18 cellular contexts compared by ENCODE assay signal in the genomic region with DNA sequence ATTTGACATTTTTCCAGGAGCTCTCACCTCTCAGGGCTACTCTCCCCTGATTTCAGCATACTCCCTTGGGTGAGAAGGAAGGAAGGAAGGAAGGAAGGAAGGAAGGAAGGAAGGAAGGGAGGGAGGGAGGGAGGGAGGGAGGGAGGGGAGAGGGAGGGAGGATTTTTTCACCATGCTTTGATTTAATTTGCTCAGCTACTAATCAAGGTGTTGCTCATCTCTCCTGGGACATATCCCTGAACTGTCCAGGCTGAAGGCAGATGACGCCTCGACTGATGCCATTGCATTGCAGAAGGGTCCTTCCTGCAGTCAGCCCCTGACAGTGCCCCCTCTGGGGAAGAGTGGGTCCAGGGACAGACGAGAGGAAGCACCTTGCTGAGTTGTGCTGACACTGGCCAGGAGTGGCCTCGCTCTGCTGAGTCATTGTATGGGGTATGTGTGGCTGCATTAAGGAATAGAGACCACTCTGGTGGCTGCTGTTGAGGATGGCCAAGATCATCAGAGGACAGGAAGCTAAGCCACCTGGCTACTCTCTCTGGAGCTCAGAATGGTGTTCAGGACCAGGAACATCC. TPM values are rescaled to one million over a fixed set of nuclear protein-coding genes. Genes with fewer than 3 reads are reported as not detected.
"Had no signal": no experiment of that assay in that cellular context is flagged by ENCODE, and none has a peak within 500 bp of the region (broad histone marks: within the 10 kb centered on the region; RNA-seq: fewer than 3 reads in every experiment).

No MANE protein-coding gene starts in this region.

- ATAC-seq: pancreas had no signal

- H3K4me3 Mint-ChIP-seq: activated CD4-positive, alpha-beta memory T cell treated with anti-CD3 and anti-CD28 coated beads for 36 hours; neural progenitor cell; stimulated activated naive B cell treated with anti-CD40 and anti-IgM and Interleukin-4, amounts not matched to agents 10 μg/mL and 1 μg/mL and 100 μg/mL, for 72 hours had no signal

- H3K9me3 Mint-ChIP-seq: activated CD4-positive, alpha-beta memory T cell treated with anti-CD3 and anti-CD28 coated beads for 36 hours; neural progenitor cell; stimulated activated naive B cell treated with anti-CD40 and anti-IgM and Interleukin-4, amounts not matched to agents 10 μg/mL and 1 μg/mL and 100 μg/mL, for 72 hours had no signal

- H3K27me3 ChIP-seq: cardiac muscle cell, heart right ventricle, neural progenitor cell, pancreas, right atrium auricular region, tibial nerve had no signal

- H3K27me3 Mint-ChIP-seq: activated CD4-positive, alpha-beta memory T cell treated with anti-CD3 and anti-CD28 coated beads for 36 hours; stimulated activated naive B cell treated with anti-CD40 and anti-IgM and Interleukin-4, amounts not matched to agents 10 μg/mL and 1 μg/mL and 100 μg/mL, for 72 hours had no signal

- DNase-seq: activated CD4-positive, alpha-beta memory T cell treated with anti-CD3 and anti-CD28 coated beads for 36 hours; activated CD4-positive, alpha-beta T cell treated with anti-CD3 and anti-CD28 coated beads for 1 hour; activated naive CD4-positive, alpha-beta T cell; activated T-cell treated with anti-CD3 and anti-CD28 coated beads, Interleukin-2, amount 50 U/mL, for 48 hours; foreskin melanocyte; heart right ventricle; kidney glomerular epithelial cell; midbrain; pancreas; stimulated activated naive B cell treated with anti-CD40 and anti-IgM and Interleukin-4, amounts not matched to agents 10 μg/mL and 1 μg/mL and 100 μg/mL, for 72 hours; T-helper 2 cell had no signal

- H3K36me3 ChIP-seq: cardiac muscle cell, heart right ventricle, neural progenitor cell, pancreas, right atrium auricular region, tibial nerve had no signal

- H3K27ac Mint-ChIP-seq: activated CD4-positive, alpha-beta memory T cell treated with anti-CD3 and anti-CD28 coated beads for 36 hours; neural progenitor cell had no signal

- H3K36me3 Mint-ChIP-seq: activated CD4-positive, alpha-beta memory T cell treated with anti-CD3 and anti-CD28 coated beads for 36 hours; neural progenitor cell; stimulated activated naive B cell treated with anti-CD40 and anti-IgM and Interleukin-4, amounts not matched to agents 10 μg/mL and 1 μg/mL and 100 μg/mL, for 72 hours had no signal

- H3K9me3 ChIP-seq: heart right ventricle, pancreas, right atrium auricular region, tibial nerve had no signal

- H3K4me3 ChIP-seq: cardiac muscle cell, heart right ventricle, neural progenitor cell, pancreas, right atrium auricular region, smooth muscle cell, tibial nerve had no signal

RNA-seq across cellular contexts. Expression of a gene that starts 43.6 kb away (rescaled TPM):
- total RNA-seq: activated CD4-positive, alpha-beta memory T cell treated with anti-CD3 and anti-CD28 coated beads for 36 hours; endothelial cell of umbilical vein; lower leg skin; pancreas had no signal
